12 cellular contexts compared by ENCODE assay signal in the genomic region with DNA sequence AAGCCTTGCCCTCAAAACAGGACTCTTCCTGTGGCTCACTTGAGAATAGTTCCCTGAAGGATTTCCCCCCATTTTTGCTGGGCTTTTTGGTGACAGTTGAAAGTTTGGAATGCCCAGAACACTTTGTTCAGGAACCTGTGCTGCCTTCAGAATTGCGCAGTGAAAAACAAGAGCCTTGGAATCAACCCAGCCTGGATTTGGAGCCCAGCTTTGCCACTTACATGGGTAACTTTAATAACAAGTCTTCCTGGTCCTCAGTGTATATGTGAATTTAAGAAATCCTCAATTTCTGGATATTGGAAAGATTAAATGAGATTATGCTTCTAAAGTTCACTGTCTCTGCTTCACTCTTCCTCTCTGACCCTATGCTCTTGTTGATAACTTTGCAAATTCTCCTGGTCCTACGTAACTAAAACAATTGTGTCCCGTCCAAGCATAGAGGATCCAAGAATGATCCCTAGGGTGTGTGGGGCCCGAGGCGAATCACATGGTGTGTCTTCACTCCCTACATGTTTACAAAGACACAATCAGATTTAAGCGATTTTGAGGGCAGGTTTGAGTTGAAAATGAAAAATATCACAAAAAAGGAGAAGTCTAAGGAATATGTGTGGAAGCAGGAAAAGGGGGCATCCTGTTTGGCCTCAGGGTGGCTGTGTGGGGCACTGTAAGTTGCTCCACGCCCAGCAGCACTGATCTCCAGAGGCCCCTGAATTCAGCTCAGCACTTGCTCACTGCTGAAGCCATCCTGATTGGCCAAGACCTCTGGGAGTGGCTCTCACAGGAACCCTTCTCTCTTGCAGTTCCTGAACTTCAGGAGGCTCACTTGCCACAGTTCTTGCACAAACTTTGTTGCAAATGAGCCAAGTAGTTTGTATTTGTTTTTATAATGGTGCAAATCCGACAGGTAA.
DNase-seq lines count a peak whose midpoint lies in the region; ATAC-seq and TF ChIP-seq lines count a peak whose summit lies in the region.
"Had no signal": no experiment of that assay in that cellular context is flagged by ENCODE, and none has a peak within 500 bp of the region (broad histone marks: within the 10 kb centered on the region; RNA-seq: fewer than 3 reads in every experiment).

No MANE protein-coding gene starts in this region.

- no peak for TF ChIP-seq RAD21 in IMR-90 (IDR thresholded peaks at IDR 0.05; ENCODE audit: low read length)

- H3K36me3 Mint-ChIP-seq in progenitor cell of endocrine pancreas (ENCODE audit: insufficient read depth), result no peaks in the 10 kb centered on the region
- H3K36me3 Mint-ChIP-seq: type B pancreatic cell had no signal

- CTCF ChIA-PET in IMR-90 (lab: Yijun Ruan, JAX), result no interaction called here

- H3K4me2 ChIP-seq in IMR-90 (ENCODE audit: low read depth, low read length), result peak overlapping the region; percentile 56
- peak overlapping the region; percentile 34 for H3K4me2 ChIP-seq in hepatocyte

- peak overlapping the region; percentile 19 for H2AK9ac ChIP-seq in IMR-90 (replicated peaks; ENCODE audit: low read depth, low read length, poor library complexity)

- no peak overlapping the region for H2BK5ac ChIP-seq in IMR-90 (ENCODE audit: low read depth, low read length, poor library complexity, severe bottlenecking)

- no peak for DNase-seq in IMR-90
- DNase-seq in breast epithelium (ENCODE audit: low spot score in 2 of 2), result peak in 1 of 2 donors; percentile 61
- no peak for DNase-seq in hepatocyte (ENCODE audit: low spot score)
- peak; percentile 87 to 92 for DNase-seq in gastrocnemius medialis
- DNase-seq in dedifferentiated amniotic fluid mesenchymal stem cell (ENCODE audit: extremely low spot score), result no peak
- DNase-seq in progenitor cell of endocrine pancreas (ENCODE audit: low spot score, unreplicated experiment), result no peak
- no peak for DNase-seq in activated CD4-positive, CD25-positive, alpha-beta regulatory T cell treated with anti-CD3 and anti-CD28 coated beads, Interleukin-2, amount 50 U/mL, for 72 hours
- no peak for DNase-seq in cortex of kidney (lab: John Stamatoyannopoulos, UW)
- DNase-seq: left colon, NCI-H1105 treated with DMSO at 0.1 percent for 48 hours, NCI-H226 had no signal

- no peak overlapping the region for H3K27ac Mint-ChIP-seq in progenitor cell of endocrine pancreas

- no peak overlapping the region for H3K56ac ChIP-seq in IMR-90 (ENCODE audit: extremely low read depth, insufficient read depth, low read length)

- H3K4me1 Mint-ChIP-seq in progenitor cell of endocrine pancreas (ENCODE audit: low read depth), result peaks cover 2% of the 10 kb centered on the region

- H3K4ac ChIP-seq in IMR-90 (ENCODE audit: low read depth, low read length), result peak overlapping the region; percentile 37; the same call in 1 of the 2 replicates

- no CpG with 5 or more reads among the region's 8 CpGs for WGBS in IMR-90 (ENCODE audit: extremely low coverage in 2 of 2, insufficient read length in 1 of 2), 2 experiments
- WGBS in hepatocyte (ENCODE audit: low lambda C conversion rate, missing lambda C conversion rate), result 87% methylated on average over 8 of the region's 8 CpGs

- peak overlapping the region; percentile 50; the same call in 1 of the 2 replicates for H3K23ac ChIP-seq in IMR-90 (ENCODE audit: low read depth, low read length)

- H4K91ac ChIP-seq in IMR-90 (ENCODE audit: insufficient read depth, low read depth, low read length), result no peak overlapping the region

- TF ChIP-seq POLR2A in IMR-90 (IDR thresholded peaks at IDR 0.05; ENCODE audit: low read depth, low read length) (no peak), breast epithelium (IDR thresholded peaks at IDR 0.05) (no peak), gastrocnemius medialis (IDR thresholded peaks at IDR 0.05) (peak in 1 of 2 donors; percentile 12)

- 0 out of 2 replicates have a peak overlapping the region, but pooled peaks have one; percentile 21 for H2BK20ac ChIP-seq in IMR-90 (ENCODE audit: low read depth, low read length)

- peak overlapping the region; percentile 9 for H4K5ac ChIP-seq in IMR-90 (ENCODE audit: low read depth, low read length)

- H3K27ac ChIP-seq in IMR-90 (ENCODE audit: insufficient read depth, low read length) (peak overlapping the region; percentile 44; the same call in 1 of the 2 replicates), breast epithelium (peak overlapping the region; percentile 69 to 90), hepatocyte (peak overlapping the region; percentile 59), gastrocnemius medialis (peak overlapping the region; percentile 82 to 88 (median 86))

- H3K4me3 Mint-ChIP-seq in progenitor cell of endocrine pancreas (ENCODE audit: low read depth), result no peak overlapping the region

- H3K9ac ChIP-seq in IMR-90 (ENCODE audit: low read depth, low read length), result no peak overlapping the region

- H3K18ac ChIP-seq in IMR-90 (ENCODE audit: low read depth, low read length), result peak overlapping the region; percentile 11

- H3K4me3 ChIP-seq in IMR-90 (ENCODE audit: insufficient read depth, low read depth, low read length), result no peak overlapping the region
- H3K4me3 ChIP-seq in breast epithelium, result peak overlapping the region; percentile 7 to 51 (median 10)
- no peak overlapping the region for H3K4me3 ChIP-seq in hepatocyte
- H3K4me3 ChIP-seq in gastrocnemius medialis, result peak overlapping the region; percentile 45 to 59 (median 48)

- H3K27me3 ChIP-seq in IMR-90 (ENCODE audit: control insufficient read depth, insufficient read depth, low read length) (no peaks in the 10 kb centered on the region), breast epithelium (no peaks in the 10 kb centered on the region), hepatocyte (no peaks in the 10 kb centered on the region), gastrocnemius medialis (no peaks in the 10 kb centered on the region)

- H4K8ac ChIP-seq in IMR-90 (ENCODE audit: low read depth in 2 of 2, low read length in 2 of 2), result peak overlapping the region in 1 of 2 experiments; percentile 46; a peak in 1 of 4 replicates

- no peaks in the 10 kb centered on the region for H3K9me3 Mint-ChIP-seq in progenitor cell of endocrine pancreas (ENCODE audit: low read depth)
- H3K9me3 Mint-ChIP-seq: type B pancreatic cell had no signal

- ATAC-seq in IMR-90 (ENCODE audit: low read depth), result no peak
- ATAC-seq in gastrocnemius medialis, result peak; percentile 79 to 84
- ATAC-seq: left colon had no signal

- H3K79me1 ChIP-seq in IMR-90 (ENCODE audit: low read depth in 1 of 2, low read length in 2 of 2), result no peaks in the 10 kb centered on the region

- peak overlapping the region; percentile 54 for H2AFZ ChIP-seq in IMR-90 (replicated peaks; ENCODE audit: low read length, poor library complexity)
- H2AFZ ChIP-seq in hepatocyte, result no peak overlapping the region

- BruUV-seq in IMR-90 (replicated peaks; lab: Mats Ljungman, UMichigan), result no TSS peak

- H3K9me3 ChIP-seq in IMR-90 (ENCODE audit: control insufficient read depth, insufficient read depth, low read length), result peaks cover 2% of the 10 kb centered on the region; the same call in 1 of the 2 replicates
- no peaks in the 10 kb centered on the region for H3K9me3 ChIP-seq in breast epithelium
- H3K9me3 ChIP-seq in hepatocyte (ENCODE audit: low read depth), result no peaks in the 10 kb centered on the region
- no peaks in the 10 kb centered on the region for H3K9me3 ChIP-seq in gastrocnemius medialis

- intact Hi-C loops in IMR-90 (cut with micrococcal nuclease) (loop anchor here (5.0 kb wide), 1 partner anchor 364 kb away; a partner anchor contains a TSS), breast epithelium (cut with DNase I; ENCODE audit: low total_unique reads) (no loop called here), gastrocnemius medialis (cut with DNase I; ENCODE audit: low total_unique reads) (loop anchor here (2.0 to 10.0 kb wide), 8 partner anchors 17 to 791 kb away; a partner anchor contains a TSS)

- H3K14ac ChIP-seq in IMR-90 (replicated peaks; ENCODE audit: low read depth, low read length), result peak overlapping the region; percentile 33; the same call in 1 of the 2 replicates

- H2BK15ac ChIP-seq in IMR-90 (ENCODE audit: low read depth, low read length), result no peak overlapping the region

- H3K36me3 ChIP-seq in IMR-90 (ENCODE audit: control insufficient read depth, insufficient read depth, low read length) (no peaks in the 10 kb centered on the region), breast epithelium (no peaks in the 10 kb centered on the region), hepatocyte (replicated peaks; ENCODE audit: insufficient read depth, low read depth) (no peaks in the 10 kb centered on the region), gastrocnemius medialis (no peaks in the 10 kb centered on the region)

- H3K9me1 ChIP-seq in IMR-90 (ENCODE audit: insufficient read depth, low read length), result no peaks in the 10 kb centered on the region

- POLR2A ChIA-PET in IMR-90 (lab: Charles Lee; ENCODE audit: unreplicated experiment), result no interaction called here

- no peaks in the 10 kb centered on the region for H3K9me2 ChIP-seq in hepatocyte (replicated peaks; ENCODE audit: insufficient read depth)

- peaks cover 18% of the 10 kb centered on the region for H3K4me1 ChIP-seq in IMR-90 (ENCODE audit: control insufficient read depth, insufficient read depth, low read length)
- peaks cover 0 to 3% of the 10 kb centered on the region in 2 donors for H3K4me1 ChIP-seq in breast epithelium
- peaks cover 18% of the 10 kb centered on the region for H3K4me1 ChIP-seq in hepatocyte (ENCODE audit: insufficient read depth)
- H3K4me1 ChIP-seq in gastrocnemius medialis, result peaks cover 58 to 62% of the 10 kb centered on the region in 2 donors

- dilution Hi-C loops in IMR-90 (cut with HindIII; ENCODE audit: low sequenced_read_pairs, unreplicated experiment), result no loop called here

- in situ Hi-C loops in IMR-90 (cut with MboI; ENCODE audit: low sequenced_read_pairs) (no loop called here), gastrocnemius medialis (cut with MboI; ENCODE audit: low sequenced_read_pairs in 4 of 4) (loop anchor here in 1 of 4 donors (25.0 kb wide), 1 partner anchor 349 kb away; no protein-coding TSS in a partner anchor)

- H4K20me1 ChIP-seq in IMR-90 (ENCODE audit: insufficient read depth, low read length) (no peaks in the 10 kb centered on the region), hepatocyte (ENCODE audit: insufficient read depth, poor library complexity, severe bottlenecking) (no peaks in the 10 kb centered on the region)

- H3K27me3 Mint-ChIP-seq in progenitor cell of endocrine pancreas, result peaks cover 83% of the 10 kb centered on the region

- peak overlapping the region; percentile 44; the same call in 1 of the 2 replicates for H2BK120ac ChIP-seq in IMR-90 (ENCODE audit: low read depth, low read length)

- TF ChIP-seq CTCF in IMR-90 (conservative IDR thresholded peaks at IDR 0.05; ENCODE audit: low read depth, low read length) (no peak), breast epithelium (IDR thresholded peaks at IDR 0.05) (no peak), hepatocyte (IDR thresholded peaks at IDR 0.05; ENCODE audit: poor library complexity) (no peak), gastrocnemius medialis (IDR thresholded peaks at IDR 0.05 in 4 of 5, conservative IDR thresholded peaks at IDR 0.05 in 1 of 5) (no peak), progenitor cell of endocrine pancreas (IDR thresholded peaks at IDR 0.05; ENCODE audit: unreplicated experiment) (no peak)

- H2AK5ac ChIP-seq in IMR-90 (ENCODE audit: low read depth, low read length), result peak overlapping the region; percentile 3; the same call in 1 of the 2 replicates

- no peaks in the 10 kb centered on the region for H3K79me2 ChIP-seq in hepatocyte

TF ChIP-seq in IMR-90, 13 proteins besides CTCF, POLR2A, EP300 and RAD21 (continues in another document):
- TF ChIP-seq MXI1 (IDR thresholded peaks at IDR 0.05; ENCODE audit: borderline replicate concordance, low read depth, low read length), result no peak

Comparison
In these comparisons a context has a peak if more than half of its experiments do, and no peak if none do; other contexts are left out.
1. DNase-seq: peak in gastrocnemius medialis (2 of 2); none in IMR-90 (single experiment), hepatocyte (single experiment), dedifferentiated amniotic fluid mesenchymal stem cell (single experiment), progenitor cell of endocrine pancreas (single experiment), activated CD4-positive, CD25-positive, alpha-beta regulatory T cell treated with anti-CD3 and anti-CD28 coated beads, Interleukin-2, amount 50 U/mL, for 72 hours (single experiment) and cortex of kidney (single experiment).
2. H3K4me3 ChIP-seq: peak in breast epithelium (3 of 3) and gastrocnemius medialis (4 of 4); none in IMR-90 (single experiment) and hepatocyte (single experiment).
3. Peak in every context shown above with its lines, with median percentiles within 50 percentile points of each other: H3K27ac ChIP-seq.